In genomic region chr10:68101066-68101465, GRCh38 we compare ENCODE assay signal across 1 cellular context.
TF ChIP-seq lines count a peak whose summit lies in the region.

No MANE protein-coding gene starts in this region.

TF ChIP-seq in HCT116, 20 proteins besides CTCF, POLR2A, EP300 and RAD21 (continued from another document):
- no peak for TF ChIP-seq ATF3 (IDR thresholded peaks at IDR 0.05)
- no peak for TF ChIP-seq FOSL1 (IDR thresholded peaks at IDR 0.05; ENCODE audit: low read depth)
- TF ChIP-seq SIN3A (IDR thresholded peaks at IDR 0.05; ENCODE audit: low read depth): no peak
